1 cellular context compared by ENCODE assay signal in genomic region chr19:48363500-48363809, GRCh38.
TF ChIP-seq lines count a peak whose summit lies in the region.

No MANE protein-coding gene starts in this region.

TF ChIP-seq in HepG2, 621 proteins besides CTCF, POLR2A, EP300 and RAD21 (continued from another document and continues in another):
- TF ChIP-seq ZNF704 (CRISPR knock-in tag; IDR thresholded peaks at IDR 0.05; ENCODE audit: borderline replicate concordance) (peak; percentile 30; the same call in 1 of the 2 replicates), ZNF20 (CRISPR knock-in tag; IDR thresholded peaks at IDR 0.05) (0 out of 2 replicates have a peak, but pooled peaks have one; percentile 19), SMAD3 (CRISPR knock-in tag; IDR thresholded peaks at IDR 0.05) (0 out of 2 replicates have a peak, but pooled peaks have one; percentile 32), ZNF605 (CRISPR knock-in tag; IDR thresholded peaks at IDR 0.05) (peak; percentile 41; the same call in 1 of the 2 replicates), ZNF572 (CRISPR knock-in tag; IDR thresholded peaks at IDR 0.05) (peak; percentile 62; the same call in 1 of the 2 replicates), MNT (IDR thresholded peaks at IDR 0.05) (no peak), TCF12 (IDR thresholded peaks at IDR 0.05) (no peak), TCF12 (CRISPR knock-in tag; IDR thresholded peaks at IDR 0.05) (0 out of 2 replicates have a peak, but pooled peaks have one; percentile 82), BCL3 (CRISPR knock-in tag; IDR thresholded peaks at IDR 0.05) (0 out of 2 replicates have a peak, but pooled peaks have one; percentile 15), TP53 (CRISPR knock-in tag; conservative IDR thresholded peaks at IDR 0.05) (peak; percentile 80; the same call in 1 of the 2 replicates), RBM39 (IDR thresholded peaks at IDR 0.05; ENCODE audit: low read depth, low read length, poor library complexity, severe bottlenecking) (peak; percentile 42), MEIS2 (CRISPR knock-in tag; IDR thresholded peaks at IDR 0.05) (peak; percentile 44; the same call in 1 of the 2 replicates), ZSCAN20 (CRISPR knock-in tag; IDR thresholded peaks at IDR 0.05; ENCODE audit: borderline replicate concordance) (0 out of 2 replicates have a peak, but pooled peaks have one; percentile 21), KDM2A (CRISPR knock-in tag; IDR thresholded peaks at IDR 0.05; ENCODE audit: borderline replicate concordance, low read depth) (peak; percentile 76), ESRRA (CRISPR knock-in tag; IDR thresholded peaks at IDR 0.05; ENCODE audit: low read depth) (no peak), ZSCAN25 (CRISPR knock-in tag; IDR thresholded peaks at IDR 0.05) (no peak), E2F2 (CRISPR knock-in tag; IDR thresholded peaks at IDR 0.05; ENCODE audit: borderline replicate concordance) (peak; percentile 89), SIX4 (CRISPR knock-in tag; IDR thresholded peaks at IDR 0.05) (peak; percentile 33; the same call in 1 of the 2 replicates), ZNF225 (CRISPR knock-in tag; IDR thresholded peaks at IDR 0.05) (peak; percentile 55; the same call in 1 of the 2 replicates), ZNF710 (CRISPR knock-in tag; IDR thresholded peaks at IDR 0.05; ENCODE audit: borderline replicate concordance) (peak; percentile 60), ZNF589 (CRISPR knock-in tag; conservative IDR thresholded peaks at IDR 0.05) (0 out of 2 replicates have a peak, but pooled peaks have one; percentile 24), ZNF274 (CRISPR knock-in tag; IDR thresholded peaks at IDR 0.05) (no peak), ZNF629 (CRISPR knock-in tag; conservative IDR thresholded peaks at IDR 0.05) (peak; percentile 43; the same call in 1 of the 2 replicates), SPEN (CRISPR knock-in tag; IDR thresholded peaks at IDR 0.05; ENCODE audit: low read depth) (no peak; the same call in 1 of the 2 replicates), ZFX (CRISPR knock-in tag; IDR thresholded peaks at IDR 0.05; ENCODE audit: low read depth) (peak; percentile 57; the same call in 1 of the 2 replicates), TRAFD1 (CRISPR knock-in tag; IDR thresholded peaks at IDR 0.05; ENCODE audit: borderline replicate concordance) (no peak), ZNF720 (CRISPR knock-in tag; IDR thresholded peaks at IDR 0.05) (0 out of 2 replicates have a peak, but pooled peaks have one; percentile 23), HNRNPL (IDR thresholded peaks at IDR 0.05; ENCODE audit: low read depth, low read length) (0 out of 2 replicates have a peak, but pooled peaks have one; percentile 0), CAMTA2 (CRISPR knock-in tag; IDR thresholded peaks at IDR 0.05; ENCODE audit: borderline replicate concordance) (peak; percentile 89; the same call in 1 of the 2 replicates), ATF1 (CRISPR knock-in tag; IDR thresholded peaks at IDR 0.05) (no peak), BRD4 (CRISPR knock-in tag; IDR thresholded peaks at IDR 0.05) (0 out of 2 replicates have a peak, but pooled peaks have one; percentile 64), ZGPAT (CRISPR knock-in tag; IDR thresholded peaks at IDR 0.05) (peak; percentile 59; the same call in 1 of the 2 replicates), MED13 (CRISPR knock-in tag; IDR thresholded peaks at IDR 0.05) (no peak), ZNF792 (CRISPR knock-in tag; IDR thresholded peaks at IDR 0.05) (0 out of 2 replicates have a peak, but pooled peaks have one; percentile 4), ZNF318 (CRISPR knock-in tag; IDR thresholded peaks at IDR 0.05) (0 out of 2 replicates have a peak, but pooled peaks have one; percentile 21), REPIN1 (CRISPR knock-in tag; IDR thresholded peaks at IDR 0.05; ENCODE audit: borderline replicate concordance, low read depth) (0 out of 2 replicates have a peak, but pooled peaks have one; percentile 35), NR2F6 (IDR thresholded peaks at IDR 0.05) (peak; percentile 88), NR2F6 (CRISPR knock-in tag; IDR thresholded peaks at IDR 0.05) (peak; percentile 75), ZNF430 (CRISPR knock-in tag; IDR thresholded peaks at IDR 0.05) (peak; percentile 75; the same call in 1 of the 2 replicates), ZNF563 (CRISPR knock-in tag; IDR thresholded peaks at IDR 0.05) (no peak), ZNF326 (CRISPR knock-in tag; IDR thresholded peaks at IDR 0.05; ENCODE audit: borderline replicate concordance) (0 out of 2 replicates have a peak, but pooled peaks have one; percentile 37)
